Comparison of ENCODE assay signal across 15 cellular contexts in the genomic region with DNA sequence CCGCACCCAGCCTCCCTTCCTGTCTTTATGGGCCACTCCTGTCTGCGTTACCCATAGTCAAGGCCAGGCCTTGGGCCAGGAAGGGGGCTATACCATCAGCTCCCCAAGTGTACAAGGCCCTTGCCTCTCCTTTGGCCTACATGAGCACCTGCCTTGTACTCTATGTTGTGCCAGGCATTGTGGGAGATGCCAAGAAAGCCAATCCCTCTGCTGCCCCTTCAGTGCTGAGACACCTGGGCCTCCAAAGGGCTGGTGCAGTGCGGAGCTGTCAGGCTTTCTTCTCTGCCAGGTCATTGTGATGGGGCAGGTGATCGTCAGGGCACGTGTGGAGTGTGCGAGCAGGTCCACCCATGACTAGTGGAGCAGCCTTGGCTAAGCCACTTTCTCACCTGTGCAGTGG.
"Had no signal": no experiment of that assay in that cellular context is flagged by ENCODE, and none has a peak within 500 bp of the region (broad histone marks: within the 10 kb centered on the region; RNA-seq: fewer than 3 reads in every experiment).

No MANE protein-coding gene starts in this region.

- H3K27ac ChIP-seq: lower lobe of right lung, sigmoid colon had no signal

- H3K36me3 ChIP-seq: sigmoid colon had no signal

- DNase-seq: activated CD4-positive, alpha-beta T cell treated with anti-CD3 and anti-CD28 coated beads, Interleukin-2, amount 50 U/mL, for 1 hour; activated CD4-positive, CD25-positive, alpha-beta regulatory T cell; activated CD8-positive, alpha-beta memory T cell treated with anti-CD3 and anti-CD28 coated beads for 24 hours; activated naive CD4-positive, alpha-beta T cell; activated naive CD8-positive, alpha-beta T cell treated with anti-CD3 and anti-CD28 coated beads, Interleukin-2, amount 10 ng/mL, durations not matched to agents 7 days and 5 days; anterior cingulate cortex; esophagus squamous epithelium; kidney glomerular epithelial cell; lower lobe of right lung; sigmoid colon; stimulated activated CD4-positive, alpha-beta T cell treated with anti-CD3 and anti-CD28 coated beads, Interleukin-2, amount 100 ng/mL, for 48 hours; stimulated activated naive B cell treated with anti-CD40 and anti-IgM and Interleukin-4, amounts not matched to agents 10 μg/mL and 1 μg/mL and 100 μg/mL, for 72 hours had no signal

- H3K9me3 ChIP-seq: esophagus squamous epithelium, lower lobe of right lung, sigmoid colon, tibial nerve had no signal

- H3K27me3 ChIP-seq: esophagus squamous epithelium, sigmoid colon, tibial nerve had no signal

- ATAC-seq: lower lobe of right lung; stimulated activated naive B cell treated with anti-CD40 and anti-IgM and Interleukin-4, amounts not matched to agents 10 μg/mL and 1 μg/mL and 100 μg/mL, for 72 hours had no signal

- H3K9me3 Mint-ChIP-seq: activated naive CD8-positive, alpha-beta T cell treated with anti-CD3 and anti-CD28 coated beads, Interleukin-2, amount 10 ng/mL, durations not matched to agents 7 days and 5 days; activated T-helper 1 cell treated with anti-CD3 and anti-CD28 coated beads, Interleukin-12 subunit alpha, Interleukin-12 subunit beta, Interleukin-2, Interleukin-4 antibody, amounts not matched to agents 30 ng/mL and 10 ng/mL and 1 ng/mL, durations not matched to agents 14 hours and 24 hours and 36 hours; mesothelial cell of epicardium; stimulated activated naive B cell treated with anti-CD40 and anti-IgM and Interleukin-4, amounts not matched to agents 10 μg/mL and 1 μg/mL and 100 μg/mL, for 72 hours had no signal

- H3K36me3 Mint-ChIP-seq: activated naive CD8-positive, alpha-beta T cell treated with anti-CD3 and anti-CD28 coated beads, Interleukin-2, amount 10 ng/mL, durations not matched to agents 7 days and 5 days had no signal

- H3K27me3 Mint-ChIP-seq: activated naive CD8-positive, alpha-beta T cell treated with anti-CD3 and anti-CD28 coated beads, Interleukin-2, amount 10 ng/mL, durations not matched to agents 7 days and 5 days; stimulated activated naive B cell treated with anti-CD40 and anti-IgM and Interleukin-4, amounts not matched to agents 10 μg/mL and 1 μg/mL and 100 μg/mL, for 72 hours had no signal

- H3K4me3 Mint-ChIP-seq: activated naive CD8-positive, alpha-beta T cell treated with anti-CD3 and anti-CD28 coated beads, Interleukin-2, amount 10 ng/mL, durations not matched to agents 7 days and 5 days; activated T-helper 1 cell treated with anti-CD3 and anti-CD28 coated beads, Interleukin-12 subunit alpha, Interleukin-12 subunit beta, Interleukin-2, Interleukin-4 antibody, amounts not matched to agents 30 ng/mL and 10 ng/mL and 1 ng/mL, durations not matched to agents 14 hours and 24 hours and 36 hours; mesothelial cell of epicardium; stimulated activated naive B cell treated with anti-CD40 and anti-IgM and Interleukin-4, amounts not matched to agents 10 μg/mL and 1 μg/mL and 100 μg/mL, for 72 hours had no signal

- H3K27ac Mint-ChIP-seq: activated naive CD8-positive, alpha-beta T cell treated with anti-CD3 and anti-CD28 coated beads, Interleukin-2, amount 10 ng/mL, durations not matched to agents 7 days and 5 days; activated T-helper 1 cell treated with anti-CD3 and anti-CD28 coated beads, Interleukin-12 subunit alpha, Interleukin-12 subunit beta, Interleukin-2, Interleukin-4 antibody, amounts not matched to agents 30 ng/mL and 10 ng/mL and 1 ng/mL, durations not matched to agents 14 hours and 24 hours and 36 hours had no signal

- H3K4me3 ChIP-seq: esophagus squamous epithelium, lower lobe of right lung, sigmoid colon, tibial nerve had no signal
